Comparison of ENCODE assay signal across 9 cellular contexts in the genomic region with DNA sequence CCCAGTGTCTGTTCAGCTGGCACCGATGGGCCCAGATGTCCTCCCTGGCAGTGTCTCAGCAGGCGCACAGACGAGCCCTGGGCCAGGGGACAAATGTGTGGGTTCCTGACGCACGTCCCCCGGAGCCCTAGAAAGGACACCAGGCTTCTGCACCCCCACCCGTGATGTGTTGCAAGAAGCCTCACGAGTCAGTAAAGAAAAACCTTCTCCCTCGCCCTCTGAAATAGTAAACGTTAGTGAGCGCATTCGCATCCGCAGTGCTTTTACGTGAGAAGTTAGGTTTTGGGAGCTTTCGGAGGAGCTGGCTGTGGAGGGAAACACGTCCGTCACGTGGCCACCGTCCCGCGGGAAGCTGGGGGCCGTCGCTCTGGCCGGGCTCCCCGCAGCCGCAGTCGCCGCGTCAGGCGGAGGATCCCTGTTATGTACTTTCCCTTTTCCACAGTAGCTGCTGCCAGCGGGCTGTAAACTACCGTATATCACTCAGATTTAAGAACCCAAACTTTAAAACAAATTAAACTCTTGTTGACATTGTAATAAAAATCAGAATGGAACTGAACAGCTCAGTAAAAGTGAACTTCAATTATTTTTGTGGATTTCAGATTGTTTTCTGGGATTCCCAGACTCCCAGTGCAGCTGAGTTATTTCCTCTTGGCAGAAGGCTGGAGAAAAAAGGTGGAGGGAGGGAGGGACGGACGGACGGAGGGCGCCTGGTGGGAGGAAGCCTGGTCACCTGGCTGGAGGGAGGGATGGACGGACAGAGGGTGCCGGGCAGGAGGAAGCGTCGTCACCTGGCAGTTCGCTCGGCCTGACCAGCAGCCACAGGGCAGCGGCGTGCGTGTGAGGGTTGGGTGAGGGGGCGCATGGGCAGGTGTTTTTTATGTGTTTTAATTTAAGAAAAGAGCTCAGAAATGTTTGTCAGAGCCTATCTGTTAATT.
A peak's percentile ranks its signal among the peaks of the same experiment; 100 is the strongest.
DNase-seq lines count a peak whose midpoint lies in the region; ATAC-seq, FAIRE-seq and TF ChIP-seq lines count a peak whose summit lies in the region.
"Had no signal": no experiment of that assay in that cellular context is flagged by ENCODE, and none has a peak within 500 bp of the region (broad histone marks: within the 10 kb centered on the region; RNA-seq: fewer than 3 reads in every experiment).

No MANE protein-coding gene starts in this region.

- intact Hi-C loops in activated T-helper 2 cell treated with anti-CD3 and anti-CD28 coated beads, Interferon-gamma antibody, Interleukin-2, Interleukin-4, amounts not matched to agents 10 μg/mL and 5 μg/mL and 100 μg/mL, durations not matched to agents 14 hours and 24 hours and 36 hours (cut with micrococcal nuclease): loop anchor here (1.0 kb wide), 1 partner anchor 15 kb away; no protein-coding TSS in a partner anchor
- intact Hi-C loops in head of caudate nucleus (cut with DNase I): loop anchor here (5.0 kb wide), 1 partner anchor 111 kb away; a partner anchor contains a TSS

- H3K4me1 Mint-ChIP-seq in activated CD4-positive, alpha-beta T cell treated with anti-CD3 and anti-CD28 coated beads, Interleukin-2, amount 10 ng/mL, durations not matched to agents 7 days and 5 days: peaks cover 39% of the 10 kb centered on the region
- peaks cover 42% of the 10 kb centered on the region for H3K4me1 Mint-ChIP-seq in activated T-helper 2 cell treated with anti-CD3 and anti-CD28 coated beads, Interferon-gamma antibody, Interleukin-2, Interleukin-4, amounts not matched to agents 10 μg/mL and 5 μg/mL and 100 μg/mL, durations not matched to agents 14 hours and 24 hours and 36 hours (ENCODE audit: low read depth)

- TF ChIP-seq CTCF in osteoblast (IDR thresholded peaks at IDR 0.05; ENCODE audit: extremely low read depth, low read depth, low read length): no peak

- CTCF ChIA-PET in activated CD4-positive, alpha-beta T cell treated with anti-CD3 and anti-CD28 coated beads, Interleukin-2, amount 10 ng/mL, durations not matched to agents 7 days and 5 days (lab: Charles Lee): no interaction called here

- H3K27me3 Mint-ChIP-seq in activated CD4-positive, alpha-beta T cell treated with anti-CD3 and anti-CD28 coated beads, Interleukin-2, amount 10 ng/mL, durations not matched to agents 7 days and 5 days: no peaks in the 10 kb centered on the region
- H3K27me3 Mint-ChIP-seq in activated T-helper 2 cell treated with anti-CD3 and anti-CD28 coated beads, Interferon-gamma antibody, Interleukin-2, Interleukin-4, amounts not matched to agents 10 μg/mL and 5 μg/mL and 100 μg/mL, durations not matched to agents 14 hours and 24 hours and 36 hours (ENCODE audit: low read depth): no peaks in the 10 kb centered on the region

- peaks cover 19% of the 10 kb centered on the region for H3K4me1 ChIP-seq in osteoblast (ENCODE audit: insufficient read depth, low read length)

- peak overlapping the region; percentile 34 for H3K4me3 Mint-ChIP-seq in activated CD4-positive, alpha-beta T cell treated with anti-CD3 and anti-CD28 coated beads, Interleukin-2, amount 10 ng/mL, durations not matched to agents 7 days and 5 days
- peak overlapping the region; percentile 33 for H3K4me3 Mint-ChIP-seq in activated T-helper 2 cell treated with anti-CD3 and anti-CD28 coated beads, Interferon-gamma antibody, Interleukin-2, Interleukin-4, amounts not matched to agents 10 μg/mL and 5 μg/mL and 100 μg/mL, durations not matched to agents 14 hours and 24 hours and 36 hours (ENCODE audit: low read depth)

- peak overlapping the region; percentile 93 for H2AFZ ChIP-seq in osteoblast (ENCODE audit: low read length)

- H3K36me3 ChIP-seq in osteoblast (ENCODE audit: insufficient read depth, low read length): no peaks in the 10 kb centered on the region

- no peaks in the 10 kb centered on the region for H4K20me1 ChIP-seq in osteoblast (ENCODE audit: insufficient read depth, low read length)

- no peaks in the 10 kb centered on the region for H3K9me3 Mint-ChIP-seq in activated CD4-positive, alpha-beta T cell treated with anti-CD3 and anti-CD28 coated beads, Interleukin-2, amount 10 ng/mL, durations not matched to agents 7 days and 5 days
- no peaks in the 10 kb centered on the region for H3K9me3 Mint-ChIP-seq in activated T-helper 2 cell treated with anti-CD3 and anti-CD28 coated beads, Interferon-gamma antibody, Interleukin-2, Interleukin-4, amounts not matched to agents 10 μg/mL and 5 μg/mL and 100 μg/mL, durations not matched to agents 14 hours and 24 hours and 36 hours

- no peak for FAIRE-seq in urothelium cell line (lab: Jason Lieb, UNC)
- FAIRE-seq: G401.6 had no signal

- peaks cover 10% of the 10 kb centered on the region for H3K36me3 Mint-ChIP-seq in activated CD4-positive, alpha-beta T cell treated with anti-CD3 and anti-CD28 coated beads, Interleukin-2, amount 10 ng/mL, durations not matched to agents 7 days and 5 days (ENCODE audit: low read depth)
- peaks cover 56% of the 10 kb centered on the region for H3K36me3 Mint-ChIP-seq in activated T-helper 2 cell treated with anti-CD3 and anti-CD28 coated beads, Interferon-gamma antibody, Interleukin-2, Interleukin-4, amounts not matched to agents 10 μg/mL and 5 μg/mL and 100 μg/mL, durations not matched to agents 14 hours and 24 hours and 36 hours (ENCODE audit: low read depth)

- H3K27ac ChIP-seq in osteoblast (ENCODE audit: low read depth, low read length): peak overlapping the region; percentile 75

- POLR2A ChIA-PET in activated CD4-positive, alpha-beta T cell treated with anti-CD3 and anti-CD28 coated beads, Interleukin-2, amount 10 ng/mL, durations not matched to agents 7 days and 5 days (lab: Charles Lee): no interaction called here

- no peaks in the 10 kb centered on the region for H3K79me2 ChIP-seq in osteoblast (ENCODE audit: insufficient read depth, low read length)

- no peaks in the 10 kb centered on the region for H3K27me3 ChIP-seq in osteoblast (ENCODE audit: insufficient read depth, low read length)

- peak overlapping the region; percentile 94 for H3K4me2 ChIP-seq in osteoblast (ENCODE audit: insufficient read depth, low read length)

- no peak for ATAC-seq in HG03045 (IDR thresholded peaks at IDR 0.05; ENCODE audit: unreplicated experiment)

- H3K4me3 ChIP-seq in osteoblast (ENCODE audit: insufficient read depth, low read length): peak overlapping the region; percentile 71

- DNase-seq in activated CD4-positive, alpha-beta T cell treated with anti-CD3 and anti-CD28 coated beads, Interleukin-2, amount 10 ng/mL, durations not matched to agents 7 days and 5 days: no peak
- no peak for DNase-seq in activated CD4-positive, alpha-beta T cell treated with anti-CD3 and anti-CD28 coated beads, Interleukin-2, amount 50 U/mL, for 4 hours
- no peak for DNase-seq in activated T-helper 2 cell treated with anti-CD3 and anti-CD28 coated beads, Interferon-gamma antibody, Interleukin-2, Interleukin-4, amounts not matched to agents 10 μg/mL and 5 μg/mL and 100 μg/mL, durations not matched to agents 14 hours and 24 hours and 36 hours (ENCODE audit: low spot score)
- DNase-seq in head of caudate nucleus (peak in 41 of 42 donors; percentile 36 to 89 (median 79)), osteoblast (ENCODE audit: insufficient read length, low spot score, missing footprints) (peak; percentile 98), urothelium cell line (ENCODE audit: low spot score) (no peak), activated gamma-delta T cell (lab: John Stamatoyannopoulos, UW) (no peak)

- peak overlapping the region; percentile 81 for H3K27ac Mint-ChIP-seq in activated CD4-positive, alpha-beta T cell treated with anti-CD3 and anti-CD28 coated beads, Interleukin-2, amount 10 ng/mL, durations not matched to agents 7 days and 5 days
- peak overlapping the region; percentile 80 for H3K27ac Mint-ChIP-seq in activated T-helper 2 cell treated with anti-CD3 and anti-CD28 coated beads, Interferon-gamma antibody, Interleukin-2, Interleukin-4, amounts not matched to agents 10 μg/mL and 5 μg/mL and 100 μg/mL, durations not matched to agents 14 hours and 24 hours and 36 hours

- H3K9me3 ChIP-seq in osteoblast (ENCODE audit: low read depth, low read length): no peaks in the 10 kb centered on the region

Comparison
In these comparisons a context has a peak if more than half of its experiments do, and no peak if none do; other contexts are left out.
1. DNase-seq: peak in head of caudate nucleus (41 of 42) and osteoblast (single experiment); none in activated CD4-positive, alpha-beta T cell treated with anti-CD3 and anti-CD28 coated beads, Interleukin-2, amount 10 ng/mL, durations not matched to agents 7 days and 5 days (single experiment), activated CD4-positive, alpha-beta T cell treated with anti-CD3 and anti-CD28 coated beads, Interleukin-2, amount 50 U/mL, for 4 hours (0 of 2), activated T-helper 2 cell treated with anti-CD3 and anti-CD28 coated beads, Interferon-gamma antibody, Interleukin-2, Interleukin-4, amounts not matched to agents 10 μg/mL and 5 μg/mL and 100 μg/mL, durations not matched to agents 14 hours and 24 hours and 36 hours (single experiment), urothelium cell line (single experiment) and activated gamma-delta T cell (single experiment).